Comparison of ENCODE assay signal across 9 cellular contexts in genomic region chr5:1105350-1106265, GRCh38. TPM values are rescaled to one million over a fixed set of nuclear protein-coding genes. Genes with fewer than 3 reads are reported as not detected.
DNase-seq lines count a peak whose midpoint lies in the region; ATAC-seq, FAIRE-seq and TF ChIP-seq lines count a peak whose summit lies in the region.
"Had no signal": no experiment of that assay in that cellular context is flagged by ENCODE, and none has a peak within 500 bp of the region (broad histone marks: within the 10 kb centered on the region; RNA-seq: fewer than 3 reads in every experiment).

No MANE protein-coding gene starts in this region.

- intact Hi-C loops in mucosa of descending colon (cut with DNase I, micrococcal nuclease), result no loop called here

- H3K4me1 ChIP-seq in mucosa of descending colon (ENCODE audit: low read depth), result peaks cover 80% of the 10 kb centered on the region

- H3K9me3 Mint-ChIP-seq in IgD-negative memory B cell, result no peaks in the 10 kb centered on the region

- DNase-seq in GM19239 (ENCODE audit: insufficient read length, low spot score) (peak; percentile 88), activated T-helper 1 cell treated with Interleukin-2 at 50 U/mL for 16 hours (ENCODE audit: low read depth) (peak; percentile 57), mucosa of descending colon (peak; percentile 87 to 93 (median 89)), hippocampal formation (lab: John Stamatoyannopoulos, UW) (no peak)

- peaks cover 2% of the 10 kb centered on the region for H3K36me3 Mint-ChIP-seq in IgD-negative memory B cell

- H3K4me3 Mint-ChIP-seq in IgD-negative memory B cell, result peak overlapping the region; percentile 79 to 93 (median 86)

- peaks cover 30% of the 10 kb centered on the region for H3K27me3 Mint-ChIP-seq in IgD-negative memory B cell

- ATAC-seq in mucosa of descending colon (peak; percentile 78), GM21390 (IDR thresholded peaks at IDR 0.05; ENCODE audit: unreplicated experiment) (no peak), GM19395 (IDR thresholded peaks at IDR 0.05; ENCODE audit: unreplicated experiment) (no peak), GM21717 (IDR thresholded peaks at IDR 0.05; ENCODE audit: unreplicated experiment) (no peak)

- peak; percentile 79 for FAIRE-seq in GM19239 (lab: Jason Lieb, UNC)

- H3K36me3 ChIP-seq in mucosa of descending colon (ENCODE audit: low read depth), result no peaks in the 10 kb centered on the region
- H3K36me3 ChIP-seq: thoracic aorta had no signal

- TF ChIP-seq CTCF in mucosa of descending colon (IDR thresholded peaks at IDR 0.05), result no peak

- peak overlapping the region; percentile 94 to 99 (median 94) for H3K27ac Mint-ChIP-seq in IgD-negative memory B cell

- H3K4me3 ChIP-seq in mucosa of descending colon, result no peak overlapping the region
- H3K4me3 ChIP-seq: thoracic aorta had no signal

- H3K9me3 ChIP-seq in mucosa of descending colon, result no peaks in the 10 kb centered on the region
- H3K9me3 ChIP-seq: thoracic aorta had no signal

- H3K4me1 Mint-ChIP-seq in IgD-negative memory B cell, result peaks cover 37 to 43% (median 37%) of the 10 kb centered on the region in 3 donors

RNA-seq across cellular contexts. Expression of gene SLC12A7, which starts 6.3 kb away (rescaled TPM):
- polyA plus RNA-seq in IgD-negative memory B cell, result 10.9 TPM
- total RNA-seq in mucosa of descending colon, result 10 to 100 TPM; 80.5 to 97.4 (median 94.1) TPM

Comparison
In these comparisons a context has a peak if more than half of its experiments do, and no peak if none do; other contexts are left out.
1. DNase-seq: peak in GM19239 (single experiment), activated T-helper 1 cell treated with Interleukin-2 at 50 U/mL for 16 hours (single experiment) and mucosa of descending colon (3 of 3); none in hippocampal formation (0 of 2).